In genomic region chr4:163556169-163556568, GRCh38 we compare ENCODE assay signal across 9 cellular contexts.
DNase-seq lines count a peak whose midpoint lies in the region; ATAC-seq and TF ChIP-seq lines count a peak whose summit lies in the region.
"Had no signal": no experiment of that assay in that cellular context is flagged by ENCODE, and none has a peak within 500 bp of the region (broad histone marks: within the 10 kb centered on the region; RNA-seq: fewer than 3 reads in every experiment).

No MANE protein-coding gene starts in this region.

- H3K9me2 ChIP-seq in PC-9 (ENCODE audit: insufficient read depth) = no peaks in the 10 kb centered on the region

- H2AFZ ChIP-seq in PC-9 = no peak overlapping the region

- H3K27ac ChIP-seq in heart left ventricle = no peak overlapping the region
- H3K27ac ChIP-seq in PC-9 = no peak overlapping the region
- H3K27ac ChIP-seq: suprapubic skin had no signal

- CTCF ChIA-PET in PC-9 (lab: Charles Lee) = interaction anchor here (0.6 to 2.1 kb wide), 3 partner anchors 187 to 1175 kb away, joined by 3 to 8 read pairs (median 4); no protein-coding TSS in a partner anchor

- H3K9me3 ChIP-seq in heart left ventricle (peaks cover 0 to 13% (median 0%) of the 10 kb centered on the region in 12 donors), PC-9 (ENCODE audit: insufficient read depth, low read depth) (no peaks in the 10 kb centered on the region)
- H3K9me3 ChIP-seq: suprapubic skin had no signal

- no TSS peak for BruUV-seq in PC-9 (replicated peaks; lab: Mats Ljungman, UMichigan)

- H3K27me3 Mint-ChIP-seq in stimulated activated memory B cell treated with anti-CD40 and anti-IgM and Interleukin-4, amounts not matched to agents 10 μg/mL and 1 μg/mL and 100 μg/mL, for 72 hours = no peaks in the 10 kb centered on the region
- peaks cover 6% of the 10 kb centered on the region for H3K27me3 Mint-ChIP-seq in nephron progenitor cell (ENCODE audit: low read depth, poor library complexity)

- no peaks in the 10 kb centered on the region for H4K20me1 ChIP-seq in PC-9 (ENCODE audit: insufficient read depth)

- H3K9me3 Mint-ChIP-seq in stimulated activated memory B cell treated with anti-CD40 and anti-IgM and Interleukin-4, amounts not matched to agents 10 μg/mL and 1 μg/mL and 100 μg/mL, for 72 hours = no peaks in the 10 kb centered on the region
- H3K9me3 Mint-ChIP-seq in nephron progenitor cell = peaks cover 4% of the 10 kb centered on the region

- H3K36me3 Mint-ChIP-seq in stimulated activated memory B cell treated with anti-CD40 and anti-IgM and Interleukin-4, amounts not matched to agents 10 μg/mL and 1 μg/mL and 100 μg/mL, for 72 hours = peaks cover 7% of the 10 kb centered on the region
- no peaks in the 10 kb centered on the region for H3K36me3 Mint-ChIP-seq in nephron progenitor cell (ENCODE audit: low read depth)

- no peaks in the 10 kb centered on the region for H3K79me2 ChIP-seq in PC-9 (ENCODE audit: low read depth)

- peak; percentile 3 for DNase-seq in NCI-H446 treated with DMSO at 0.1 percent for 48 hours (lab: John Stamatoyannopoulos, UW)
- DNase-seq in NCI-H446 (lab: John Stamatoyannopoulos, UW) = no peak
- no peak for DNase-seq in heart left ventricle
- DNase-seq in PC-9 = no peak
- no peak for DNase-seq in nephron progenitor cell

- intact Hi-C loops in heart left ventricle (cut with DNase I) = loop anchor here in 8 of 10 donors (2.0 to 10.0 kb wide), 5 partner anchors 125 to 1179 kb away; no protein-coding TSS in a partner anchor
- intact Hi-C loops in PC-9 (cut with micrococcal nuclease; ENCODE audit: unreplicated experiment) = loop anchor here (1.0 to 10.0 kb wide), 3 partner anchors 199 to 1175 kb away; no protein-coding TSS in a partner anchor

- peak in 2 of 12 donors; percentile 18 to 23 for TF ChIP-seq CTCF in heart left ventricle (IDR thresholded peaks at IDR 0.05)
- TF ChIP-seq CTCF in PC-9 (conservative IDR thresholded peaks at IDR 0.05) = no peak; the same call in 1 of the 2 replicates
- no peak for TF ChIP-seq CTCF in nephron progenitor cell (IDR thresholded peaks at IDR 0.05)

- 3 to 9% (median 8%) methylated on average over 1 of the region's 1 CpG for WGBS in heart left ventricle, 4 donors

- no peak overlapping the region for H3K4me2 ChIP-seq in PC-9

- H3K4me1 ChIP-seq in heart left ventricle (peaks cover 0 to 39% (median 0%) of the 10 kb centered on the region in 12 donors), PC-9 (replicated peaks; ENCODE audit: insufficient read depth) (no peaks in the 10 kb centered on the region)

- H3K4me1 Mint-ChIP-seq in stimulated activated memory B cell treated with anti-CD40 and anti-IgM and Interleukin-4, amounts not matched to agents 10 μg/mL and 1 μg/mL and 100 μg/mL, for 72 hours = peaks cover 67% of the 10 kb centered on the region
- H3K4me1 Mint-ChIP-seq in nephron progenitor cell = no peaks in the 10 kb centered on the region

- ATAC-seq in HG03432 (IDR thresholded peaks at IDR 0.05; ENCODE audit: unreplicated experiment) (peak; percentile 49), SK-N-SH treated with all-trans-retinoic acid at 6 μM for 48 hours (peak; percentile 66), heart left ventricle (no peak)
- peak; percentile 60 for ATAC-seq in stimulated activated memory B cell treated with anti-CD40 and anti-IgM and Interleukin-4, amounts not matched to agents 10 μg/mL and 1 μg/mL and 100 μg/mL, for 72 hours

- H3K36me3 ChIP-seq in heart left ventricle (no peaks in the 10 kb centered on the region), PC-9 (ENCODE audit: low read depth) (no peaks in the 10 kb centered on the region)
- H3K36me3 ChIP-seq: suprapubic skin had no signal

- no peak overlapping the region for H3K4me3 Mint-ChIP-seq in stimulated activated memory B cell treated with anti-CD40 and anti-IgM and Interleukin-4, amounts not matched to agents 10 μg/mL and 1 μg/mL and 100 μg/mL, for 72 hours
- H3K4me3 Mint-ChIP-seq in nephron progenitor cell = no peak overlapping the region

- TF ChIP-seq POLR2A in heart left ventricle (IDR thresholded peaks at IDR 0.05) = no peak

- POLR2A ChIA-PET in PC-9 (lab: Charles Lee; ENCODE audit: unreplicated experiment) = interaction anchor here (0.5 to 0.7 kb wide), 2 partner anchors 315 to 953 kb away, joined by 3 to 4 read pairs; no protein-coding TSS in a partner anchor

- H3F3A ChIP-seq in PC-9 (ENCODE audit: insufficient read depth, low read depth) = no peaks in the 10 kb centered on the region

- H3K27ac Mint-ChIP-seq in stimulated activated memory B cell treated with anti-CD40 and anti-IgM and Interleukin-4, amounts not matched to agents 10 μg/mL and 1 μg/mL and 100 μg/mL, for 72 hours = peak overlapping the region; percentile 5
- no peak overlapping the region for H3K27ac Mint-ChIP-seq in nephron progenitor cell

- H3K27me3 ChIP-seq in heart left ventricle (no peaks in the 10 kb centered on the region), PC-9 (ENCODE audit: insufficient read depth, low read depth) (no peaks in the 10 kb centered on the region)
- H3K27me3 ChIP-seq: suprapubic skin had no signal

- H3K4me3 ChIP-seq in heart left ventricle (no peak overlapping the region), PC-9 (no peak overlapping the region)
- H3K4me3 ChIP-seq: suprapubic skin had no signal

TF ChIP-seq in SK-N-SH treated with all-trans-retinoic acid at 6 μM for 48 hours, 23 proteins besides CTCF, POLR2A, EP300 and RAD21 (continues in another document):
- no peak for TF ChIP-seq BACH2 (CRISPR knock-in tag; IDR thresholded peaks at IDR 0.05; ENCODE audit: borderline replicate concordance)
- TF ChIP-seq SNAI2 (CRISPR knock-in tag; IDR thresholded peaks at IDR 0.05) = no peak
- no peak for TF ChIP-seq ZC3H10 (CRISPR knock-in tag; IDR thresholded peaks at IDR 0.05)
- no peak for TF ChIP-seq OSR1 (CRISPR knock-in tag; IDR thresholded peaks at IDR 0.05)
- TF ChIP-seq PATZ1 (CRISPR knock-in tag; IDR thresholded peaks at IDR 0.05; ENCODE audit: borderline replicate concordance) = no peak
- TF ChIP-seq ZNF70 (CRISPR knock-in tag; IDR thresholded peaks at IDR 0.05) = no peak
- TF ChIP-seq, protein P1, sequence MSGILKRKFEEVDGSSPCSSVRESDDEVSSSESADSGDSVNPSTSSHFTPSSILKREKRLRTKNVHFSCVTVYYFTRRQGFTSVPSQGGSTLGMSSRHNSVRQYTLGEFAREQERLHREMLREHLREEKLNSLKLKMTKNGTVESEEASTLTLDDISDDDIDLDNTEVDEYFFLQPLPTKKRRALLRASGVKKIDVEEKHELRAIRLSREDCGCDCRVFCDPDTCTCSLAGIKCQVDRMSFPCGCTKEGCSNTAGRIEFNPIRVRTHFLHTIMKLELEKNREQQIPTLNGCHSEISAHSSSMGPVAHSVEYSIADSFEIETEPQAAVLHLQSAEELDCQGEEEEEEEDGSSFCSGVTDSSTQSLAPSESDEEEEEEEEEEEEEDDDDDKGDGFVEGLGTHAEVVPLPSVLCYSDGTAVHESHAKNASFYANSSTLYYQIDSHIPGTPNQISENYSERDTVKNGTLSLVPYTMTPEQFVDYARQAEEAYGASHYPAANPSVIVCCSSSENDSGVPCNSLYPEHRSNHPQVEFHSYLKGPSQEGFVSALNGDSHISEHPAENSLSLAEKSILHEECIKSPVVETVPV (CRISPR knock-in tag; IDR thresholded peaks at IDR 0.05) = no peak
- TF ChIP-seq TCF4 (CRISPR knock-in tag; IDR thresholded peaks at IDR 0.05; ENCODE audit: borderline replicate concordance) = no peak
- TF ChIP-seq GLIS3 (CRISPR knock-in tag; IDR thresholded peaks at IDR 0.05) = no peak
- no peak for TF ChIP-seq ZFP3 (CRISPR knock-in tag; IDR thresholded peaks at IDR 0.05)
- TF ChIP-seq PPARA (CRISPR knock-in tag; IDR thresholded peaks at IDR 0.05; ENCODE audit: borderline replicate concordance) = no peak
- TF ChIP-seq ARNTL (CRISPR knock-in tag; IDR thresholded peaks at IDR 0.05; ENCODE audit: borderline replicate concordance, low read depth) = no peak
- TF ChIP-seq CREB5 (CRISPR knock-in tag; IDR thresholded peaks at IDR 0.05; ENCODE audit: low read depth) = no peak
- no peak for TF ChIP-seq ZFP30 (CRISPR knock-in tag; IDR thresholded peaks at IDR 0.05)

Comparison
In these comparisons a context has a peak if more than half of its experiments do, and no peak if none do; other contexts are left out.
1. ATAC-seq: peak in HG03432 (single experiment), SK-N-SH treated with all-trans-retinoic acid at 6 μM for 48 hours (single experiment) and stimulated activated memory B cell treated with anti-CD40 and anti-IgM and Interleukin-4, amounts not matched to agents 10 μg/mL and 1 μg/mL and 100 μg/mL, for 72 hours (single experiment); none in heart left ventricle (0 of 4).